ENCODE assay signal across 1 cellular context in genomic region chr20:62856931-62857619, GRCh38.
TF ChIP-seq lines count a peak whose summit lies in the region.

No MANE protein-coding gene starts in this region.

TF ChIP-seq in GM12878, 131 proteins besides CTCF, POLR2A, EP300 and RAD21:
- no peak for TF ChIP-seq MEF2A (IDR thresholded peaks at IDR 0.05; ENCODE audit: insufficient read depth, low read depth, low read length)
- TF ChIP-seq TCF3 (IDR thresholded peaks at IDR 0.05; ENCODE audit: borderline replicate concordance, insufficient read depth, low read depth, low read length): no peak
- TF ChIP-seq EED (IDR thresholded peaks at IDR 0.05; ENCODE audit: low read depth): no peak
- no peak for TF ChIP-seq NBN (IDR thresholded peaks at IDR 0.05)
- TF ChIP-seq CHD1 (IDR thresholded peaks at IDR 0.05; ENCODE audit: low read depth, low read length): no peak
- TF ChIP-seq SIN3A (IDR thresholded peaks at IDR 0.05; ENCODE audit: low read depth, low read length): no peak
- TF ChIP-seq HDAC6 (IDR thresholded peaks at IDR 0.05; ENCODE audit: unreplicated experiment): no peak
- no peak for TF ChIP-seq LARP7 (IDR thresholded peaks at IDR 0.05)
- TF ChIP-seq SMC3 (IDR thresholded peaks at IDR 0.05; ENCODE audit: borderline replicate concordance, low read length): no peak
